ENCODE assay signal across 18 cellular contexts in the genomic region with DNA sequence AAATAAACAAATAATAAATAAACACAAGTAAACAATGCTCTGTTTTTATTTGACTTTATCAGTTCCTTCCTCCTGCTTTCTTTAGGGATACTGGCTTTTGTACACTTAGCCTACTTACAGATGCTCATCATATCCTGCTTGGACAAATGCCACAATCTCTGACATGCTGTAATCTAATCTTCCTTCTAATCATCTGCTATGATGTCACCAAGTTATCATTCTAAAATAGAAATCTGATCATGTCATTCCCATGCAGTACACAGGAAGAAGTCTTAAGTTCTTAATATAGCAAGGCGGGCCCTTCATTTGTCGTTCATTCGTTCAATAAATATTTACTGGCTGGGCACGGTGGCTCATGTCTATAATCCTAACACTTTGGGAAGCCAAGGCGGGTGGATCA. TPM values are rescaled to one million over a fixed set of nuclear protein-coding genes. Genes with fewer than 3 reads are reported as not detected.
DNase-seq lines count a peak whose midpoint lies in the region; ATAC-seq, FAIRE-seq and TF ChIP-seq lines count a peak whose summit lies in the region.
"Had no signal": no experiment of that assay in that cellular context is flagged by ENCODE, and none has a peak within 500 bp of the region (broad histone marks: within the 10 kb centered on the region; RNA-seq: fewer than 3 reads in every experiment).

No MANE protein-coding gene starts in this region.

- no peak overlapping the region for H3K27ac ChIP-seq in HEK293 (ENCODE audit: extremely low read depth, low read depth, low read length)
- H3K27ac ChIP-seq in RWPE2 (ENCODE audit: poor library complexity, severe bottlenecking), result no peak overlapping the region
- H3K27ac ChIP-seq: lower lobe of right lung, pancreas, PC-9 had no signal

- H3K27me3 ChIP-seq in RWPE2 (ENCODE audit: insufficient read depth, poor library complexity, severe bottlenecking), result no peaks in the 10 kb centered on the region
- H3K27me3 ChIP-seq: pancreas had no signal

- H3K4me3 Mint-ChIP-seq in stimulated activated effector memory CD8-positive, alpha-beta T cell treated with anti-CD3 and anti-CD28 coated beads, Interleukin-12 subunit alpha, Interleukin-12 subunit beta, amount 100 ng/mL, for 72 hours, result no peak overlapping the region
- H3K4me3 Mint-ChIP-seq: activated naive CD8-positive, alpha-beta T cell; B cell had no signal

- CTCF ChIA-PET in HEK293 (lab: Yijun Ruan, JAX), result interaction anchor here (9.7 kb wide), 1 partner anchor 8 kb away, joined by 93 read pairs; no protein-coding TSS in a partner anchor

- no peaks in the 10 kb centered on the region; the same call in 1 of the 2 replicates for H3K4me1 ChIP-seq in HEK293 (ENCODE audit: control insufficient read depth, insufficient read depth, low read length)
- H3K4me1 ChIP-seq in RWPE2 (ENCODE audit: insufficient read depth, poor library complexity, severe bottlenecking), result peaks cover 6% of the 10 kb centered on the region
- H3K4me1 ChIP-seq: lower lobe of right lung, pancreas had no signal

- peak; percentile 58; the same call in 2 of the 3 replicates for ATAC-seq in RWPE2 (ENCODE audit: low read depth)
- ATAC-seq in stimulated activated effector memory CD8-positive, alpha-beta T cell treated with anti-CD3 and anti-CD28 coated beads, Interleukin-12 subunit alpha, Interleukin-12 subunit beta, amount 100 ng/mL, for 72 hours, result no peak
- ATAC-seq: lower lobe of right lung, pancreas had no signal

- H3K27ac Mint-ChIP-seq in stimulated activated effector memory CD8-positive, alpha-beta T cell treated with anti-CD3 and anti-CD28 coated beads, Interleukin-12 subunit alpha, Interleukin-12 subunit beta, amount 100 ng/mL, for 72 hours, result no peak overlapping the region
- H3K27ac Mint-ChIP-seq: activated naive CD8-positive, alpha-beta T cell; B cell had no signal

- H3K9me3 ChIP-seq in HEK293 (ENCODE audit: control insufficient read depth, insufficient read depth, low read depth, low read length) (no peaks in the 10 kb centered on the region), RWPE2 (ENCODE audit: severe bottlenecking) (no peaks in the 10 kb centered on the region)
- H3K9me3 ChIP-seq: lower lobe of right lung, pancreas had no signal

- no peaks in the 10 kb centered on the region for H3K36me3 Mint-ChIP-seq in stimulated activated effector memory CD8-positive, alpha-beta T cell treated with anti-CD3 and anti-CD28 coated beads, Interleukin-12 subunit alpha, Interleukin-12 subunit beta, amount 100 ng/mL, for 72 hours
- H3K36me3 Mint-ChIP-seq: activated naive CD8-positive, alpha-beta T cell had no signal

- TF ChIP-seq CTCF in HEK293 (tag by site-specific recombination; IDR thresholded peaks at IDR 0.05) (no peak), RWPE2 (IDR thresholded peaks at IDR 0.05; ENCODE audit: poor library complexity, severe bottlenecking) (no peak), fibroblast of pulmonary artery (IDR thresholded peaks at IDR 0.05; ENCODE audit: low read length, missing control alignments) (no peak)

- H3K4me3 ChIP-seq in HEK293 (ENCODE audit: low read depth, low read length), result no peak overlapping the region
- no peak overlapping the region for H3K4me3 ChIP-seq in RWPE2 (ENCODE audit: severe bottlenecking)
- no peak overlapping the region for H3K4me3 ChIP-seq in fibroblast of pulmonary artery (replicated peaks; ENCODE audit: low read depth, low read length)
- H3K4me3 ChIP-seq: lower lobe of right lung, pancreas, PC-9 had no signal

- POLR2A ChIA-PET in HEK293 (lab: Yijun Ruan, JAX), result interaction anchor here (0.9 kb wide), 1 partner anchor 9 kb away, joined by 4 read pairs; a partner anchor contains a TSS

- FAIRE-seq in RCC 7860 (lab: Jason Lieb, UNC), result no peak
- FAIRE-seq: pancreas had no signal

- DNase-seq in A172 (ENCODE audit: low spot score) (peak; percentile 62), RWPE2 (ENCODE audit: low spot score) (no peak), fibroblast of pulmonary artery (ENCODE audit: low read depth) (peak; percentile 62), nucleus accumbens (lab: John Stamatoyannopoulos, UW) (no peak), T-helper 9 cell (no peak), RCC 7860 (ENCODE audit: low spot score) (no peak)
- no peak for DNase-seq in stimulated activated effector memory CD8-positive, alpha-beta T cell treated with anti-CD3 and anti-CD28 coated beads, Interleukin-12 subunit alpha, Interleukin-12 subunit beta, amount 100 ng/mL, for 72 hours (ENCODE audit: low spot score in 2 of 2)
- DNase-seq: GF-D8; glutamatergic neuron; lower lobe of right lung; NCI-H1417; pancreas; PC-9; stimulated activated CD4-positive, alpha-beta T cell treated with anti-CD3 and anti-CD28 coated beads, Interleukin-4, amount 100 ng/mL, for 1 hour; stimulated activated naive CD4-positive, alpha-beta T cell treated with Interleukin-2 at 50 U/mL for 16 hours had no signal

- H3K36me3 ChIP-seq in HEK293 (ENCODE audit: control insufficient read depth in 2 of 2, insufficient read depth in 1 of 2, low read length in 2 of 2) (no peaks in the 10 kb centered on the region; a peak in 1 of 3 replicates), RWPE2 (ENCODE audit: low read depth) (no peaks in the 10 kb centered on the region)
- H3K36me3 ChIP-seq: lower lobe of right lung, pancreas had no signal

- H3K9me3 Mint-ChIP-seq in stimulated activated effector memory CD8-positive, alpha-beta T cell treated with anti-CD3 and anti-CD28 coated beads, Interleukin-12 subunit alpha, Interleukin-12 subunit beta, amount 100 ng/mL, for 72 hours, result no peaks in the 10 kb centered on the region

- no peaks in the 10 kb centered on the region for H3K4me1 Mint-ChIP-seq in stimulated activated effector memory CD8-positive, alpha-beta T cell treated with anti-CD3 and anti-CD28 coated beads, Interleukin-12 subunit alpha, Interleukin-12 subunit beta, amount 100 ng/mL, for 72 hours
- H3K4me1 Mint-ChIP-seq: B cell had no signal

TF ChIP-seq in HEK293, 187 proteins besides CTCF, POLR2A, EP300 and RAD21 (continues in another document):
- TF ChIP-seq ZBTB17 (tag by site-specific recombination; IDR thresholded peaks at IDR 0.05) (0 out of 2 replicates have a peak, but pooled peaks have one; percentile 29), ZNF558 (tag by site-specific recombination; IDR thresholded peaks at IDR 0.05) (peak; percentile 93), ZNF266 (tag by site-specific recombination; IDR thresholded peaks at IDR 0.05; ENCODE audit: low read depth) (no peak), ZBTB21 (tag by site-specific recombination; IDR thresholded peaks at IDR 0.05) (peak; percentile 89), ZNF510 (tag by site-specific recombination; IDR thresholded peaks at IDR 0.05; ENCODE audit: insufficient replicate concordance) (no peak), ZFHX2 (tag by site-specific recombination; conservative IDR thresholded peaks at IDR 0.05) (no peak), ZNF366 (tag by site-specific recombination; conservative IDR thresholded peaks at IDR 0.05) (peak; percentile 80), ZNF394 (tag by site-specific recombination; IDR thresholded peaks at IDR 0.05; ENCODE audit: borderline replicate concordance) (peak; percentile 46; the same call in 1 of the 2 replicates), MYNN (tag by site-specific recombination; IDR thresholded peaks at IDR 0.05; ENCODE audit: borderline replicate concordance) (no peak), ZFP69B (tag by site-specific recombination; IDR thresholded peaks at IDR 0.05) (peak; percentile 53; the same call in 1 of the 2 replicates), YY2 (tag by site-specific recombination; IDR thresholded peaks at IDR 0.05) (no peak), ZNF624 (tag by site-specific recombination; IDR thresholded peaks at IDR 0.05) (no peak)
- TF ChIP-seq, protein P1, sequence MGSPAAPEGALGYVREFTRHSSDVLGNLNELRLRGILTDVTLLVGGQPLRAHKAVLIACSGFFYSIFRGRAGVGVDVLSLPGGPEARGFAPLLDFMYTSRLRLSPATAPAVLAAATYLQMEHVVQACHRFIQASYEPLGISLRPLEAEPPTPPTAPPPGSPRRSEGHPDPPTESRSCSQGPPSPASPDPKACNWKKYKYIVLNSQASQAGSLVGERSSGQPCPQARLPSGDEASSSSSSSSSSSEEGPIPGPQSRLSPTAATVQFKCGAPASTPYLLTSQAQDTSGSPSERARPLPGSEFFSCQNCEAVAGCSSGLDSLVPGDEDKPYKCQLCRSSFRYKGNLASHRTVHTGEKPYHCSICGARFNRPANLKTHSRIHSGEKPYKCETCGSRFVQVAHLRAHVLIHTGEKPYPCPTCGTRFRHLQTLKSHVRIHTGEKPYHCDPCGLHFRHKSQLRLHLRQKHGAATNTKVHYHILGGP (tag by site-specific recombination; IDR thresholded peaks at IDR 0.05), result 0 out of 2 replicates have a peak, but pooled peaks have one; percentile 13
- TF ChIP-seq, protein P2, sequence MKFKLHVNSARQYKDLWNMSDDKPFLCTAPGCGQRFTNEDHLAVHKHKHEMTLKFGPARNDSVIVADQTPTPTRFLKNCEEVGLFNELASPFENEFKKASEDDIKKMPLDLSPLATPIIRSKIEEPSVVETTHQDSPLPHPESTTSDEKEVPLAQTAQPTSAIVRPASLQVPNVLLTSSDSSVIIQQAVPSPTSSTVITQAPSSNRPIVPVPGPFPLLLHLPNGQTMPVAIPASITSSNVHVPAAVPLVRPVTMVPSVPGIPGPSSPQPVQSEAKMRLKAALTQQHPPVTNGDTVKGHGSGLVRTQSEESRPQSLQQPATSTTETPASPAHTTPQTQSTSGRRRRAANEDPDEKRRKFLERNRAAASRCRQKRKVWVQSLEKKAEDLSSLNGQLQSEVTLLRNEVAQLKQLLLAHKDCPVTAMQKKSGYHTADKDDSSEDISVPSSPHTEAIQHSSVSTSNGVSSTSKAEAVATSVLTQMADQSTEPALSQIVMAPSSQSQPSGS (tag by site-specific recombination; IDR thresholded peaks at IDR 0.05; ENCODE audit: low read depth), result peak; percentile 95
- TF ChIP-seq, protein P3, sequence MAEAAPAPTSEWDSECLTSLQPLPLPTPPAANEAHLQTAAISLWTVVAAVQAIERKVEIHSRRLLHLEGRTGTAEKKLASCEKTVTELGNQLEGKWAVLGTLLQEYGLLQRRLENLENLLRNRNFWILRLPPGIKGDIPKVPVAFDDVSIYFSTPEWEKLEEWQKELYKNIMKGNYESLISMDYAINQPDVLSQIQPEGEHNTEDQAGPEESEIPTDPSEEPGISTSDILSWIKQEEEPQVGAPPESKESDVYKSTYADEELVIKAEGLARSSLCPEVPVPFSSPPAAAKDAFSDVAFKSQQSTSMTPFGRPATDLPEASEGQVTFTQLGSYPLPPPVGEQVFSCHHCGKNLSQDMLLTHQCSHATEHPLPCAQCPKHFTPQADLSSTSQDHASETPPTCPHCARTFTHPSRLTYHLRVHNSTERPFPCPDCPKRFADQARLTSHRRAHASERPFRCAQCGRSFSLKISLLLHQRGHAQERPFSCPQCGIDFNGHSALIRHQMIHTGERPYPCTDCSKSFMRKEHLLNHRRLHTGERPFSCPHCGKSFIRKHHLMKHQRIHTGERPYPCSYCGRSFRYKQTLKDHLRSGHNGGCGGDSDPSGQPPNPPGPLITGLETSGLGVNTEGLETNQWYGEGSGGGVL (tag by site-specific recombination; IDR thresholded peaks at IDR 0.05), result no peak

RNA-seq across cellular contexts. Expression of a gene that starts 9.1 kb away (rescaled TPM):
- total RNA-seq in A172 (2014; rRNA removed; shearing (Covaris generic)), result 1,859 and 2,439 TPM in 2 replicates

RNA-seq across cellular contexts. Expression of a gene that starts 18.5 kb away (rescaled TPM):
- total RNA-seq in A172 (2014; rRNA removed; shearing (Covaris generic)), result 22.2 and 29.7 TPM in 2 replicates

RNA-seq across cellular contexts. Expression of a gene that starts 43.6 kb away (rescaled TPM):
- 0.38 TPM in 1 of 2 replicates, not detected in the other for total RNA-seq in A172 (2014; rRNA removed; shearing (Covaris generic))

Comparison
In these comparisons a context has a peak if more than half of its experiments do, and no peak if none do; other contexts are left out.
1. DNase-seq: peak in A172 (single experiment) and fibroblast of pulmonary artery (single experiment); none in RWPE2 (single experiment), nucleus accumbens (0 of 56), stimulated activated effector memory CD8-positive, alpha-beta T cell treated with anti-CD3 and anti-CD28 coated beads, Interleukin-12 subunit alpha, Interleukin-12 subunit beta, amount 100 ng/mL, for 72 hours (0 of 2), T-helper 9 cell (single experiment) and RCC 7860 (single experiment).